10 cellular contexts compared by ENCODE assay signal in genomic region chr10:46019541-46020343, GRCh38. TPM values are rescaled to one million over a fixed set of nuclear protein-coding genes. Genes with fewer than 3 reads are reported as not detected.
A peak's percentile ranks its signal among the peaks of the same experiment; 100 is the strongest.
DNase-seq lines count a peak whose midpoint lies in the region; ATAC-seq, FAIRE-seq and TF ChIP-seq lines count a peak whose summit lies in the region.
"Had no signal": no experiment of that assay in that cellular context is flagged by ENCODE, and none has a peak within 500 bp of the region (broad histone marks: within the 10 kb centered on the region; RNA-seq: fewer than 3 reads in every experiment).

No MANE protein-coding gene starts in this region.

- POLR2A ChIA-PET in A549 (lab: Yijun Ruan, JAX), result no interaction called here

- no peak overlapping the region for H3K4me3 ChIP-seq in A549
- H3K4me3 ChIP-seq in Karpas-422 (ENCODE audit: low read length), result peak overlapping the region; percentile 60
- H3K4me3 ChIP-seq in colonic mucosa, result no peak overlapping the region

- peak overlapping the region; percentile 64 for H3K9ac ChIP-seq in Karpas-422 (ENCODE audit: low read length)
- no peak overlapping the region for H3K9ac ChIP-seq in colonic mucosa (ENCODE audit: low read depth in 2 of 2, low read length in 2 of 2)

- peaks cover 14% of the 10 kb centered on the region for H3K4me1 Mint-ChIP-seq in mesothelial cell of epicardium

- H3K9me3 Mint-ChIP-seq in mesothelial cell of epicardium, result no peaks in the 10 kb centered on the region

- H3K4me1 ChIP-seq in A549, result peaks cover 56% of the 10 kb centered on the region
- H3K4me1 ChIP-seq in Karpas-422 (ENCODE audit: low read length), result peaks cover 37% of the 10 kb centered on the region
- H3K4me1 ChIP-seq in colonic mucosa, result peaks cover 4% of the 10 kb centered on the region

- H3K27me3 Mint-ChIP-seq in mesothelial cell of epicardium (ENCODE audit: low read depth), result no peaks in the 10 kb centered on the region

- H3K36me3 Mint-ChIP-seq in mesothelial cell of epicardium, result peaks cover 6% of the 10 kb centered on the region

- 0 out of 6 replicates have a peak overlapping the region, but pooled peaks of 1 of the 2 experiments have one; percentile 2 for H3K27ac ChIP-seq in A549
- H3K27ac ChIP-seq in Karpas-422 (ENCODE audit: low read length), result peak overlapping the region; percentile 92
- peak overlapping the region; percentile 12 for H3K27ac ChIP-seq in colonic mucosa

- H3K27me3 ChIP-seq in Karpas-422 (ENCODE audit: low read length) (no peaks in the 10 kb centered on the region), colonic mucosa (no peaks in the 10 kb centered on the region)

- H3K9me3 ChIP-seq in A549 (no peaks in the 10 kb centered on the region), Karpas-422 (ENCODE audit: low read length) (no peaks in the 10 kb centered on the region), colonic mucosa (no peaks in the 10 kb centered on the region)

- no peak for TF ChIP-seq POLR2A in A549 (IDR thresholded peaks at IDR 0.05; ENCODE audit: low read length)

- WGBS in A549 (ENCODE audit: missing lambda C conversion rate), result 85% methylated on average over 7 of the region's 7 CpGs

- H2AFZ ChIP-seq in Karpas-422 (ENCODE audit: low read length), result no peak overlapping the region

- H3K9me2 ChIP-seq in Karpas-422 (replicated peaks; ENCODE audit: insufficient read depth, low read length), result no peaks in the 10 kb centered on the region

- H4K20me1 ChIP-seq in Karpas-422 (ENCODE audit: insufficient read depth, low read depth, low read length), result peaks cover 8% of the 10 kb centered on the region

- no peak overlapping the region for H3K4me3 Mint-ChIP-seq in mesothelial cell of epicardium

- no peak for TF ChIP-seq CTCF in A549 (IDR thresholded peaks at IDR 0.05)
- no peak for TF ChIP-seq CTCF in colonic mucosa (IDR thresholded peaks at IDR 0.05)
- no peak for TF ChIP-seq CTCF in mesothelial cell of epicardium (IDR thresholded peaks at IDR 0.05; ENCODE audit: unreplicated experiment)

- no peak for FAIRE-seq in A549 (lab: Jason Lieb, UNC)
- FAIRE-seq: H1 had no signal

- ATAC-seq in A549, result no peak
- ATAC-seq in GM21737 (IDR thresholded peaks at IDR 0.05; ENCODE audit: unreplicated experiment), result no peak

- H3K27ac Mint-ChIP-seq in mesothelial cell of epicardium, result no peak overlapping the region

- H3K79me2 ChIP-seq in Karpas-422 (ENCODE audit: low read length), result peaks cover 99% of the 10 kb centered on the region

- intact Hi-C loops in colonic mucosa (cut with DNase I), result loop anchor here (10.0 kb wide), 1 partner anchor 45 kb away; the partner anchor contains the start of gene TIMM23

- CTCF ChIA-PET in A549 (lab: Yijun Ruan, JAX), result interaction anchor here (0.7 to 1.4 kb wide), 3 partner anchors 9 to 785 kb away, joined by 3 to 8 read pairs (median 4); no protein-coding TSS in a partner anchor

- peak overlapping the region; percentile 27; the same call in 1 of the 3 replicates for H3K4me2 ChIP-seq in A549
- H3K4me2 ChIP-seq in Karpas-422 (ENCODE audit: low read depth, low read length, poor library complexity, severe bottlenecking), result peak overlapping the region; percentile 71

- no peak for TF ChIP-seq RAD21 in A549 (conservative IDR thresholded peaks at IDR 0.05 in 1 of 2, IDR thresholded peaks at IDR 0.05 in 1 of 2)

- H3K36me3 ChIP-seq in Karpas-422 (ENCODE audit: insufficient read depth, low read length) (peaks cover 25% of the 10 kb centered on the region; the same call in 1 of the 2 replicates), colonic mucosa (peaks cover 7% of the 10 kb centered on the region)

- DNase-seq in A549 (ENCODE audit: low read depth in 1 of 2, low spot score in 1 of 2) (no peak), Karpas-422 (peak; percentile 92), colonic mucosa (no peak), mucosa of gallbladder (ENCODE audit: low spot score) (peak; percentile 42), AG08396 (ENCODE audit: low spot score) (no peak), mesothelial cell of epicardium (ENCODE audit: low spot score in 2 of 2, unreplicated experiment in 2 of 2) (no peak)
- DNase-seq in activated CD4-positive, alpha-beta T cell treated with anti-CD3 and anti-CD28 coated beads, Interleukin-2, amount 50 U/mL, for 1 hour, result no peak
- DNase-seq: NCI-H1930 had no signal

- TF ChIP-seq EP300 in A549 (IDR thresholded peaks at IDR 0.05), result no peak

TF ChIP-seq in A549, 52 proteins besides CTCF, POLR2A, EP300 and RAD21:
- TF ChIP-seq ZSCAN20 (CRISPR knock-in tag; IDR thresholded peaks at IDR 0.05) (no peak), ZFP36 (IDR thresholded peaks at IDR 0.05; ENCODE audit: borderline replicate concordance, partially characterized antibody) (no peak), EHF (CRISPR knock-in tag; IDR thresholded peaks at IDR 0.05) (no peak)

RNA-seq across cellular contexts. Expression of gene NCOA4, which starts 10.7 kb away (rescaled TPM):
- polyA plus RNA-seq in A549 (2011; rRNA removed) (112 and 119 TPM in 2 replicates), A549 (2017; fragmentation: RNase III; extraction: RNeasy Plus Mini Kit Qiagen cat#74134 plus additional on column Dnase treatment) (67.6 to 72.1 TPM (median 71.2 TPM) in 3 replicates)
- 25.2 and 29.0 TPM in 2 replicates for polyA plus RNA-seq in A549 (2012; cell fraction: cytosol; rRNA removed)
- polyA plus RNA-seq in A549 (2012; cell fraction: nucleus; rRNA removed), result 15.0 and 20.0 TPM in 2 replicates
- 98.6 and 105 TPM in 2 replicates for polyA minus RNA-seq in A549 (2011; rRNA and poly(A)+ RNA removed)
- 81.1 and 116 TPM in 2 replicates for total RNA-seq in Karpas-422 (2014; rRNA removed; shearing (Covaris generic); ENCODE audit: low replicate concordance)
- total RNA-seq in colonic mucosa (100 to 1,000 TPM; 132 to 192 TPM), mucosa of gallbladder (155 TPM), mesothelial cell of epicardium (72.3 to 74.1 TPM (median 72.6 TPM) in 3 replicates)

RNA-seq across cellular contexts. Expression of gene MSMB, which starts 26.3 kb away (rescaled TPM):
- polyA plus RNA-seq in A549 (2011; rRNA removed) (0.26 and 0.61 TPM in 2 replicates), A549 (2017; fragmentation: RNase III; extraction: RNeasy Plus Mini Kit Qiagen cat#74134 plus additional on column Dnase treatment) (not detected in 3 replicates)
- polyA plus RNA-seq in A549 (2012; cell fraction: cytosol; rRNA removed), result not detected in 2 replicates
- polyA plus RNA-seq in A549 (2012; cell fraction: nucleus; rRNA removed), result not detected in 2 replicates
- polyA minus RNA-seq in A549 (2011; rRNA and poly(A)+ RNA removed), result not detected in 2 replicates
- total RNA-seq in Karpas-422 (2014; rRNA removed; shearing (Covaris generic); ENCODE audit: low replicate concordance), result not detected in 2 replicates
- total RNA-seq in colonic mucosa (not detected), mucosa of gallbladder (15.8 TPM), mesothelial cell of epicardium (not detected in 3 replicates)
- total RNA-seq: H1 had no signal
- polyA plus RNA-seq: H1 had no signal

RNA-seq across cellular contexts. Expression of gene TIMM23, which starts 47.5 kb away (rescaled TPM):
- polyA plus RNA-seq in A549 (2011; rRNA removed) (176 and 202 TPM in 2 replicates), A549 (2017; fragmentation: RNase III; extraction: RNeasy Plus Mini Kit Qiagen cat#74134 plus additional on column Dnase treatment) (133 to 148 TPM (median 134 TPM) in 3 replicates)
- 99.2 and 106 TPM in 2 replicates for polyA plus RNA-seq in A549 (2012; cell fraction: cytosol; rRNA removed)
- 38.5 and 67.0 TPM in 2 replicates for polyA plus RNA-seq in A549 (2012; cell fraction: nucleus; rRNA removed)
- 65.8 and 77.5 TPM in 2 replicates for polyA minus RNA-seq in A549 (2011; rRNA and poly(A)+ RNA removed)
- 44.1 and 68.5 TPM in 2 replicates for total RNA-seq in Karpas-422 (2014; rRNA removed; shearing (Covaris generic); ENCODE audit: low replicate concordance)
- total RNA-seq in colonic mucosa (10 to 100 TPM; 42.8 to 73.1 TPM), mucosa of gallbladder (49.3 TPM), mesothelial cell of epicardium (52.0 to 59.1 TPM (median 55.4 TPM) in 3 replicates)

Comparison
In these comparisons a context has a peak if more than half of its experiments do, and no peak if none do; other contexts are left out.
1. DNase-seq: peak in Karpas-422 (single experiment) and mucosa of gallbladder (single experiment); none in A549 (0 of 2), colonic mucosa (single experiment), AG08396 (single experiment), mesothelial cell of epicardium (0 of 2) and activated CD4-positive, alpha-beta T cell treated with anti-CD3 and anti-CD28 coated beads, Interleukin-2, amount 50 U/mL, for 1 hour (single experiment).
2. RNA of gene MSMB, which starts 26.3 kb away (total RNA-seq): 15.8 TPM in mucosa of gallbladder (single experiment); not detected in Karpas-422, not detected in colonic mucosa and not detected in mesothelial cell of epicardium; every median in the first group is over 10 times any median in the second.